Comparison of ENCODE assay signal across 19 cellular contexts in the genomic region with DNA sequence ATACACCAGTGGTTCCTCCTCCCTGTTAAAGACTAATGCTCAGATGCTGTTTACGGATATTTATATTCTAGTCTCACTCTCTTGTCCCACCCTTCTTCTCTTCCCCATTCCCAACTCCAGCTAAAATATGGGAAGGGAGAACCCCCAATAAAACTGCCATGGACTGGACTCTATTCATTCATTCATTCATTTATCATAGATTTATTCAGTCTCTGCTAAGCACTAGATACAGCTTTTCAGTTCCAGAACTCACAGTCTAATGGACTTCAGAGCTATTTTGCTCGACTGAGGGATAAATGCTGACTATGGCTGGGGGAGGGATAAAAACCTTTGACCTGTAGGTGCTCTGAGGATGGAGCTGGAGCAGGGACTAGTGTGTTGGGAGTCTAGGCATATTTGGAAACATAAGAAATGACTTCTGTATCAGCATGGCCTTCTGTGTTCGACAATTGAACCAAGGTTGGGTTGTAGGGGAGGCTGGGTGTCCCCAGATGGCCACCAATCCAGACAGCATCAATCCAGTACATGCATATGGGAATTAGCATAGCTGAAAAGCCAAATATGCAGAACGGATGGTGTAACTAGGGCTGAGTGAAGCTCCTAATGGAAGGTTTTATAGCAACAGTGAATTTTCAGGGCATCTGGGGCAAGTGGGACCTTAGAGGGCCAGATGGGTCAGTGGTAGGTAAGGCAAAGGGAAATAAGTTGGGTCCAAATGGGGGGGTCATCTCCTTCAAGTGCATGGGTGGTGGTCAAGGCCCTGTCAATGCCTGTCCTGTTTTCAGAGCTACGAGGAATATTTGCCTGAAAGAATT. TPM values are rescaled to one million over a fixed set of nuclear protein-coding genes. Genes with fewer than 3 reads are reported as not detected.
"Had no signal": no experiment of that assay in that cellular context is flagged by ENCODE, and none has a peak within 500 bp of the region (broad histone marks: within the 10 kb centered on the region; RNA-seq: fewer than 3 reads in every experiment).

No MANE protein-coding gene starts in this region.

- H3K4me1 ChIP-seq: breast epithelium, tibial artery had no signal

- H3K4me3 ChIP-seq: breast epithelium, ovary, tibial artery had no signal

- DNase-seq: activated CD8-positive, alpha-beta memory T cell treated with anti-CD3 and anti-CD28 coated beads, Interleukin-2, amount 10 ng/mL, durations not matched to agents 7 days and 5 days; activated effector memory CD4-positive, alpha-beta T cell treated with Interleukin-2 at 50 U/mL for 16 hours; activated naive CD8-positive, alpha-beta T cell treated with anti-CD3 and anti-CD28 coated beads, Interleukin-2, amount 10 ng/mL, durations not matched to agents 7 days and 5 days; activated T-cell treated with anti-CD3 and anti-CD28 coated beads, Interleukin-2, amount 50 U/mL, for 24 hours; ovary; stimulated activated CD4-positive, alpha-beta T cell treated with anti-CD3 and anti-CD28 coated beads, Interleukin-15, amount 100 ng/mL, for 24 hours; stimulated activated CD4-positive, alpha-beta T cell treated with anti-CD3 and anti-CD28 coated beads, Interleukin-4, amount 100 ng/mL, for 24 hours; tibial artery had no signal

- H3K4me3 Mint-ChIP-seq: activated CD8-positive, alpha-beta memory T cell treated with anti-CD3 and anti-CD28 coated beads, Interleukin-2, amount 10 ng/mL, durations not matched to agents 7 days and 5 days; activated T-cell treated with anti-CD3 and anti-CD28 coated beads, Interleukin-2, amount 50 U/mL, for 24 hours; WTC11 had no signal

- H3K9me3 Mint-ChIP-seq: activated naive CD8-positive, alpha-beta T cell treated with anti-CD3 and anti-CD28 coated beads, Interleukin-2, amount 10 ng/mL, durations not matched to agents 7 days and 5 days; activated T-cell treated with anti-CD3 and anti-CD28 coated beads, Interleukin-2, amount 50 U/mL, for 24 hours; WTC11 had no signal

- H3K27me3 ChIP-seq: breast epithelium, ovary, tibial artery had no signal

- H3K27me3 Mint-ChIP-seq: activated CD8-positive, alpha-beta memory T cell treated with anti-CD3 and anti-CD28 coated beads, Interleukin-2, amount 10 ng/mL, durations not matched to agents 7 days and 5 days; activated naive CD8-positive, alpha-beta T cell treated with anti-CD3 and anti-CD28 coated beads, Interleukin-2, amount 10 ng/mL, durations not matched to agents 7 days and 5 days; activated T-cell treated with anti-CD3 and anti-CD28 coated beads, Interleukin-2, amount 50 U/mL, for 24 hours had no signal

- H3K36me3 ChIP-seq: breast epithelium, ovary had no signal

- FAIRE-seq: endometrium had no signal

- ATAC-seq: activated CD8-positive, alpha-beta memory T cell treated with anti-CD3 and anti-CD28 coated beads, Interleukin-2, amount 10 ng/mL, durations not matched to agents 7 days and 5 days; esophagus mucosa had no signal

- H3K27ac ChIP-seq: breast epithelium, ovary, tibial artery had no signal

- H3K27ac Mint-ChIP-seq: activated CD8-positive, alpha-beta memory T cell treated with anti-CD3 and anti-CD28 coated beads, Interleukin-2, amount 10 ng/mL, durations not matched to agents 7 days and 5 days; WTC11 had no signal

- H3K9me3 ChIP-seq: breast epithelium, ovary, tibial artery had no signal

RNA-seq across cellular contexts. Expression of gene APOA2, which starts 4.1 kb away (rescaled TPM):
- total RNA-seq: activated CD8-positive, alpha-beta memory T cell treated with anti-CD3 and anti-CD28 coated beads, Interleukin-2, amount 10 ng/mL, durations not matched to agents 7 days and 5 days; activated naive CD8-positive, alpha-beta T cell treated with anti-CD3 and anti-CD28 coated beads, Interleukin-2, amount 10 ng/mL, durations not matched to agents 7 days and 5 days; aorta; breast epithelium; cerebellum; esophagus mucosa; fibroblast of villous mesenchyme; renal cortical epithelial cell; T-helper 1 cell treated with Interleukin-12 subunit alpha and Interleukin-12 subunit beta and Interleukin-4 antibody, amounts not matched to agents 30 ng/mL and 1 ng/mL, for 36 hours had no signal
- polyA plus RNA-seq: neural cell, ovary had no signal

RNA-seq across cellular contexts. Expression of gene FCER1G, which starts 4.2 kb away (rescaled TPM):
- total RNA-seq: renal cortical epithelial cell had no signal

RNA-seq across cellular contexts. Expression of gene NR1I3, which starts 18.7 kb away (rescaled TPM):
- total RNA-seq: activated CD8-positive, alpha-beta memory T cell treated with anti-CD3 and anti-CD28 coated beads, Interleukin-2, amount 10 ng/mL, durations not matched to agents 7 days and 5 days; activated naive CD8-positive, alpha-beta T cell treated with anti-CD3 and anti-CD28 coated beads, Interleukin-2, amount 10 ng/mL, durations not matched to agents 7 days and 5 days; aorta; breast epithelium; cerebellum; esophagus mucosa; fibroblast of villous mesenchyme; mucosa of gallbladder; ovary; renal cortical epithelial cell; T-helper 1 cell treated with Interleukin-12 subunit alpha and Interleukin-12 subunit beta and Interleukin-4 antibody, amounts not matched to agents 30 ng/mL and 1 ng/mL, for 36 hours; WTC11 had no signal
- polyA plus RNA-seq: aorta, neural cell, ovary had no signal
